ENCODE assay signal across 36 cellular contexts in genomic region chr6:28172006-28172405, GRCh38. TPM values are rescaled to one million over a fixed set of nuclear protein-coding genes. Genes with fewer than 3 reads are reported as not detected.
"Had no signal": no experiment of that assay in that cellular context is flagged by ENCODE, and none has a peak within 500 bp of the region (broad histone marks: within the 10 kb centered on the region; RNA-seq: fewer than 3 reads in every experiment).

No MANE protein-coding gene starts in this region.

- H3K4me3 ChIP-seq: ascending aorta, cardiac muscle cell had no signal

- H3K27ac Mint-ChIP-seq: activated B cell treated with CpG ODN at 0.5 μM for 24 hours; activated CD4-positive, alpha-beta memory T cell treated with anti-CD3 and anti-CD28 coated beads for 36 hours; activated CD4-positive, alpha-beta T cell treated with anti-CD3 and anti-CD28 coated beads, Interleukin-2, amount 10 ng/mL, durations not matched to agents 24 days and 14 days; activated CD8-positive, alpha-beta T cell treated with anti-CD3 and anti-CD28 coated beads for 36 hours; activated naive CD4-positive, alpha-beta T cell treated with anti-CD3 and anti-CD28 coated beads, Interleukin-2, amount 10 ng/mL, durations not matched to agents 7 days and 5 days; activated naive CD4-positive, alpha-beta T cell treated with anti-CD3 and anti-CD28 coated beads, Interleukin-2, amount 50 U/mL, for 24 hours; activated naive CD8-positive, alpha-beta T cell; activated naive CD8-positive, alpha-beta T cell treated with anti-CD3 and anti-CD28 coated beads, Interleukin-2, amount 10 ng/mL, durations not matched to agents 7 days and 5 days; activated naive CD8-positive, alpha-beta T cell treated with anti-CD3 and anti-CD28 coated beads, Interleukin-2, amount 50 U/mL, for 24 hours; activated T-cell treated with anti-CD3 and anti-CD28 coated beads, Interleukin-2, amount 50 U/mL, for 72 hours; activated T-helper 1 cell treated with anti-CD3 and anti-CD28 coated beads, Interleukin-12 subunit alpha, Interleukin-12 subunit beta, Interleukin-2, Interleukin-4 antibody, amounts not matched to agents 30 ng/mL and 10 ng/mL and 1 ng/mL, durations not matched to agents 14 hours and 24 hours and 36 hours; activated T-helper 17 cell treated with anti-CD3 and anti-CD28 coated beads, Interleukin-2, amount 50 U/mL, for 72 hours; brain; T-helper 1 cell treated with Interleukin-12 subunit alpha and Interleukin-12 subunit beta and Interleukin-4 antibody, amounts not matched to agents 30 μg/mL and 1 μg/mL, for 36 hours; T-helper 2 cell treated with Interferon-gamma antibody and Interleukin-4, amounts not matched to agents 5 μg/mL and 100 μg/mL, for 36 hours had no signal

- H3K27me3 ChIP-seq: ascending aorta had no signal

- H3K27ac ChIP-seq: ascending aorta, cardiac muscle cell, VCaP had no signal

- H3K36me3 Mint-ChIP-seq: activated naive CD4-positive, alpha-beta T cell treated with anti-CD3 and anti-CD28 coated beads, Interleukin-2, amount 10 ng/mL, durations not matched to agents 7 days and 5 days had no signal

- H3K27me3 Mint-ChIP-seq: brain had no signal

- H3K9me3 Mint-ChIP-seq: activated CD4-positive, alpha-beta memory T cell treated with anti-CD3 and anti-CD28 coated beads for 36 hours; activated CD8-positive, alpha-beta T cell treated with anti-CD3 and anti-CD28 coated beads for 36 hours; activated naive CD4-positive, alpha-beta T cell treated with anti-CD3 and anti-CD28 coated beads, Interleukin-2, amount 50 U/mL, for 24 hours; activated T-cell treated with anti-CD3 and anti-CD28 coated beads, Interleukin-2, amount 50 U/mL, for 4 hours; activated T-helper 17 cell treated with anti-CD3 and anti-CD28 coated beads, Interleukin-2, amount 50 U/mL, for 72 hours; brain; central memory CD8-positive, alpha-beta T cell had no signal

- H3K4me3 Mint-ChIP-seq: activated B cell treated with CpG ODN at 0.5 μM for 24 hours; activated CD4-positive, alpha-beta memory T cell treated with anti-CD3 and anti-CD28 coated beads for 36 hours; activated CD4-positive, alpha-beta T cell treated with anti-CD3 and anti-CD28 coated beads, Interleukin-2, amount 10 ng/mL, durations not matched to agents 24 days and 14 days; activated CD8-positive, alpha-beta T cell treated with anti-CD3 and anti-CD28 coated beads for 36 hours; activated naive CD4-positive, alpha-beta T cell treated with anti-CD3 and anti-CD28 coated beads, Interleukin-2, amount 10 ng/mL, durations not matched to agents 7 days and 5 days; activated naive CD4-positive, alpha-beta T cell treated with anti-CD3 and anti-CD28 coated beads, Interleukin-2, amount 50 U/mL, for 24 hours; activated naive CD8-positive, alpha-beta T cell; activated naive CD8-positive, alpha-beta T cell treated with anti-CD3 and anti-CD28 coated beads, Interleukin-2, amount 10 ng/mL, durations not matched to agents 7 days and 5 days; activated naive CD8-positive, alpha-beta T cell treated with anti-CD3 and anti-CD28 coated beads, Interleukin-2, amount 50 U/mL, for 24 hours; activated T-cell treated with anti-CD3 and anti-CD28 coated beads, Interleukin-2, amount 50 U/mL, for 4 hours; activated T-cell treated with anti-CD3 and anti-CD28 coated beads, Interleukin-2, amount 50 U/mL, for 72 hours; activated T-helper 1 cell treated with anti-CD3 and anti-CD28 coated beads, Interleukin-12 subunit alpha, Interleukin-12 subunit beta, Interleukin-2, Interleukin-4 antibody, amounts not matched to agents 30 ng/mL and 10 ng/mL and 1 ng/mL, durations not matched to agents 14 hours and 24 hours and 36 hours; activated T-helper 17 cell treated with anti-CD3 and anti-CD28 coated beads, Interleukin-2, amount 50 U/mL, for 72 hours; brain; central memory CD8-positive, alpha-beta T cell; T-helper 1 cell treated with Interleukin-12 subunit alpha and Interleukin-12 subunit beta and Interleukin-4 antibody, amounts not matched to agents 30 μg/mL and 1 μg/mL, for 36 hours; T-helper 2 cell treated with Interferon-gamma antibody and Interleukin-4, amounts not matched to agents 5 μg/mL and 100 μg/mL, for 36 hours had no signal

- H3K4me1 ChIP-seq: ascending aorta had no signal

- H3K4me1 Mint-ChIP-seq: activated B cell treated with CpG ODN at 0.5 μM for 24 hours; activated CD4-positive, alpha-beta T cell treated with anti-CD3 and anti-CD28 coated beads, Interleukin-2, amount 10 ng/mL, durations not matched to agents 24 days and 14 days; activated naive CD4-positive, alpha-beta T cell treated with anti-CD3 and anti-CD28 coated beads, Interleukin-2, amount 10 ng/mL, durations not matched to agents 7 days and 5 days; activated naive CD4-positive, alpha-beta T cell treated with anti-CD3 and anti-CD28 coated beads, Interleukin-2, amount 50 U/mL, for 24 hours; activated naive CD8-positive, alpha-beta T cell treated with anti-CD3 and anti-CD28 coated beads, Interleukin-2, amount 10 ng/mL, durations not matched to agents 7 days and 5 days; activated naive CD8-positive, alpha-beta T cell treated with anti-CD3 and anti-CD28 coated beads, Interleukin-2, amount 50 U/mL, for 24 hours; activated T-helper 17 cell treated with anti-CD3 and anti-CD28 coated beads, Interleukin-2, amount 50 U/mL, for 72 hours; brain; central memory CD8-positive, alpha-beta T cell had no signal

- DNase-seq: activated B cell treated with CpG ODN at 0.5 μM for 24 hours; activated CD4-positive, alpha-beta memory T cell treated with anti-CD3 and anti-CD28 coated beads for 36 hours; activated CD4-positive, alpha-beta T cell treated with anti-CD3 and anti-CD28 coated beads for 4 hours; activated CD4-positive, alpha-beta T cell treated with anti-CD3 and anti-CD28 coated beads, Interleukin-2, amount 50 U/mL, for 1 hour; activated CD4-positive, alpha-beta T cell treated with anti-CD3 and anti-CD28 coated beads, Interleukin-2, amount 50 U/mL, for 4 hours; activated CD4-positive, CD25-positive, alpha-beta regulatory T cell treated with anti-CD3 and anti-CD28 coated beads, Interleukin-2, amount 50 U/mL, for 72 hours; activated CD8-positive, alpha-beta memory T cell treated with anti-CD3 and anti-CD28 coated beads, Interleukin-2, amount 50 U/mL, for 4 hours; activated CD8-positive, alpha-beta T cell treated with anti-CD3 and anti-CD28 coated beads for 36 hours; activated effector memory CD4-positive, alpha-beta T cell treated with anti-CD3 and anti-CD28 coated beads, Interleukin-2, amount 50 U/mL, for 16 hours; activated gamma-delta T cell treated with Interleukin-2 at 50 U/mL for 16 hours; activated naive CD4-positive, alpha-beta T cell; activated naive CD4-positive, alpha-beta T cell treated with anti-CD3 and anti-CD28 coated beads, Interleukin-2, amount 10 ng/mL, durations not matched to agents 7 days and 5 days; activated naive CD8-positive, alpha-beta T cell treated with anti-CD3 and anti-CD28 coated beads, Interleukin-2, amount 10 ng/mL, durations not matched to agents 7 days and 5 days; activated naive CD8-positive, alpha-beta T cell treated with anti-CD3 and anti-CD28 coated beads, Interleukin-2, amount 50 U/mL, for 24 hours; activated T-cell treated with anti-CD3 and anti-CD28 coated beads for 4 hours; activated T-cell treated with anti-CD3 and anti-CD28 coated beads, Interleukin-2, amount 50 U/mL, for 1 hour; activated T-cell treated with anti-CD3 and anti-CD28 coated beads, Interleukin-2, amount 50 U/mL, for 4 hours; activated T-cell treated with anti-CD3 and anti-CD28 coated beads, Interleukin-2, amount 50 U/mL, for 72 hours; amygdala; anterior cingulate cortex; caudate nucleus; cerebellar nuclear complex; T-helper 2 cell; T-helper 9 cell had no signal

- ATAC-seq: activated CD8-positive, alpha-beta T cell treated with anti-CD3 and anti-CD28 coated beads for 36 hours; activated naive CD8-positive, alpha-beta T cell treated with anti-CD3 and anti-CD28 coated beads, Interleukin-2, amount 50 U/mL, for 24 hours; activated T-cell treated with anti-CD3 and anti-CD28 coated beads, Interleukin-2, amount 50 U/mL, for 4 hours; activated T-cell treated with anti-CD3 and anti-CD28 coated beads, Interleukin-2, amount 50 U/mL, for 72 hours; activated T-helper 17 cell treated with anti-CD3 and anti-CD28 coated beads, Interleukin-2, amount 50 U/mL, for 72 hours had no signal

- H3K36me3 ChIP-seq: ascending aorta had no signal

RNA-seq across cellular contexts. Expression of gene ZSCAN16, which starts 47.6 kb away (rescaled TPM):
- total RNA-seq: ascending aorta had no signal
